ENCODE assay signal across 8 cellular contexts in the genomic region with DNA sequence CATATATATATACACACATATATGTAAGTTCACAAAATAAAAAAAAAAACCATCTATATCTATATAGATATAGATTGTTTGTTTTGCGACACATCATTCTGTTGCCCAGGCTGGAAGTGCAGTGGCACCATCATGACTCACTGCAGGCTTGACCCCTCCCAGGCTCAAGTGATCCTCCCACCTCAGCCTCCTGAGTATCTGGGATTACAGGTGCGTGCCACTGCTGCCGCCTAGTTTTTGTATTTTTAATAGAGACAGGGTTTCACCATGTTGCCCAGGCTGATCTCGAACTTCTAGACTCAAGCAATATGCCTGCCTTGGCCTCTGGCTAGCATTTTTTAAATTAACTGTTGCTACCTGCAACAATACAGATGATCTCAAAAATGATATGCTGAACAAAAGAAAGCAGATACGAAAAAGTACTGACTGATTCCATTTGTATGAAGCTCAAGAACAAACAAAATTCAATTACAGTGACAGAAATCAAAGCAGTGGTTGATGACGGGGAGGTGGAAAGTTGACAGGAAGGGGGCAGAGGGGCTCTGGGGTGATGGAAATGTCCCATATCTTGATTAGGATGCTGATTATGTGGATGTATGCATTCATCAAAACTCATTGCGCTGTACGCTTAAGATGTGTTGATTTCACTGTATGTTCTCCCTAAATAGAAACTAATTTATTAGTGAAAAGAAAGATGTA. TPM values are rescaled to one million over a fixed set of nuclear protein-coding genes. Genes with fewer than 3 reads are reported as not detected.
A peak's percentile ranks its signal among the peaks of the same experiment; 100 is the strongest.
DNase-seq lines count a peak whose midpoint lies in the region; ATAC-seq and TF ChIP-seq lines count a peak whose summit lies in the region.

No MANE protein-coding gene starts in this region.

- no peak for DNase-seq in right atrium auricular region (ENCODE audit: low spot score)
- no peak for DNase-seq in left ventricle myocardium superior
- DNase-seq in SJSA1 (ENCODE audit: low read depth in 1 of 2, low spot score in 2 of 2): no peak
- DNase-seq in coronary artery (ENCODE audit: low spot score): no peak
- DNase-seq in suprapubic skin (ENCODE audit: low spot score in 2 of 2): no peak
- no peak for DNase-seq in foreskin melanocyte
- DNase-seq in COLO829 (ENCODE audit: low spot score): no peak

- ATAC-seq in left ventricle myocardium superior: no peak
- no peak for ATAC-seq in HG03571 (IDR thresholded peaks at IDR 0.05; ENCODE audit: unreplicated experiment)

- H3K27ac ChIP-seq in right atrium auricular region (peak overlapping the region; percentile 52 to 83), SJSA1 (peak overlapping the region; percentile 92), coronary artery (peak overlapping the region in 1 of 2 donors; percentile 54), suprapubic skin (peak overlapping the region; percentile 86)

- H3K4me3 ChIP-seq in right atrium auricular region: no peak overlapping the region
- no peak overlapping the region; the same call in 1 of the 2 replicates for H3K4me3 ChIP-seq in SJSA1
- peak overlapping the region; percentile 43 for H3K4me3 ChIP-seq in coronary artery
- H3K4me3 ChIP-seq in suprapubic skin: peak overlapping the region; percentile 15

- H3K9me3 ChIP-seq in right atrium auricular region (no peaks in the 10 kb centered on the region), SJSA1 (replicated peaks) (no peaks in the 10 kb centered on the region), suprapubic skin (no peaks in the 10 kb centered on the region)

- H3K36me3 ChIP-seq in right atrium auricular region: no peaks in the 10 kb centered on the region
- no peaks in the 10 kb centered on the region for H3K36me3 ChIP-seq in SJSA1
- no peaks in the 10 kb centered on the region for H3K36me3 ChIP-seq in suprapubic skin

- TF ChIP-seq CTCF in right atrium auricular region (IDR thresholded peaks at IDR 0.05) (no peak), coronary artery (IDR thresholded peaks at IDR 0.05) (no peak), suprapubic skin (IDR thresholded peaks at IDR 0.05) (no peak)

- H3K4me1 ChIP-seq in right atrium auricular region: peaks cover 0 to 17% of the 10 kb centered on the region in 2 donors
- H3K4me1 ChIP-seq in SJSA1 (replicated peaks): peaks cover 30% of the 10 kb centered on the region
- H3K4me1 ChIP-seq in suprapubic skin: peaks cover 32% of the 10 kb centered on the region

- 79% methylated on average over 8 of the region's 8 CpGs for WGBS in suprapubic skin

- TF ChIP-seq EP300 in suprapubic skin (IDR thresholded peaks at IDR 0.05): no peak

- no peak for TF ChIP-seq POLR2A in suprapubic skin (IDR thresholded peaks at IDR 0.05)

- H3K27me3 ChIP-seq in right atrium auricular region (no peaks in the 10 kb centered on the region), SJSA1 (replicated peaks) (no peaks in the 10 kb centered on the region), suprapubic skin (no peaks in the 10 kb centered on the region)

- intact Hi-C loops in left ventricle myocardium superior (cut with micrococcal nuclease): no loop called here

RNA-seq across cellular contexts. Expression of a gene that starts 49.6 kb away (rescaled TPM):
- 10 to 100 TPM; 41.8 to 62.0 TPM for total RNA-seq in right atrium auricular region
- 45.2 TPM for total RNA-seq in left ventricle myocardium superior
- total RNA-seq in SJSA1 (2014; rRNA removed; shearing (Covaris generic)): 20.8 and 24.8 TPM in 2 replicates
- 10 to 100 TPM; 32.8 to 95.4 (median 42.4) TPM for total RNA-seq in suprapubic skin

Comparison
In these comparisons a context has a peak if more than half of its experiments do, and no peak if none do; other contexts are left out.
1. H3K4me3 ChIP-seq: peak in coronary artery (single experiment) and suprapubic skin (single experiment); none in right atrium auricular region (0 of 2) and SJSA1 (single experiment).